21 cellular contexts compared by ENCODE assay signal in the genomic region with DNA sequence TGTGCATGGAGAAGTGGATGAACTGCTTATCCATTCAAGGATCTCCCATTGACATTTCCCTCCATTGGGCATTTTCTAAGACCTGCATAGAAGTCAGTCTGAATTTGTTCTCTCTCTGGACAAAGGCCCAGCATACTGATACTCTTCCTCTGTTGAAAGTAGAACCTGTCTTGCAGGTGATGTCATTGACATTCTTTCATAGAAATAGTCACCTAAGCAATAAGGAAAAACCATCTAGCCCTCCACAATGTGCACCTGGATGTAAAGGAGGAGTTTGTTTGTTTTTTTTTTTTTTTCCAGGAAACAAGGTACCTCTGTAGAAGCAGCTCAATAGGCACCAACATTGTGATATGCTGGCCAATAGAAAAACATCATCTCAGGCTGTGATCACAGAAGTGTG.
"Had no signal": no experiment of that assay in that cellular context is flagged by ENCODE, and none has a peak within 500 bp of the region (broad histone marks: within the 10 kb centered on the region; RNA-seq: fewer than 3 reads in every experiment).

No MANE protein-coding gene starts in this region.

- H3K27ac ChIP-seq: dorsolateral prefrontal cortex, epithelial cell of prostate, esophagus squamous epithelium, left lung, neural progenitor cell, parathyroid adenoma, suprapubic skin, transverse colon, vagina had no signal

- H3K4me1 ChIP-seq: esophagus squamous epithelium, left lung, neural progenitor cell, parathyroid adenoma, suprapubic skin, transverse colon, vagina had no signal

- H3K27me3 ChIP-seq: dorsolateral prefrontal cortex, esophagus squamous epithelium, left lung, neural progenitor cell, suprapubic skin, transverse colon, vagina had no signal

- H3K4me3 ChIP-seq: dorsolateral prefrontal cortex, esophagus squamous epithelium, left lung, neural progenitor cell, smooth muscle cell, suprapubic skin, transverse colon, vagina had no signal

- DNase-seq: dorsolateral prefrontal cortex; effector CD4-positive, alpha-beta T cell; esophagus squamous epithelium; foreskin melanocyte; hypothalamus; left lung; mesenchymal stem cell; naive thymus-derived CD4-positive, alpha-beta T cell; stimulated activated CD4-positive, alpha-beta T cell treated with anti-CD3 and anti-CD28 coated beads, Interleukin-12 subunit alpha, Interleukin-12 subunit beta, amount 100 ng/mL, for 4 hours; stimulated activated CD4-positive, alpha-beta T cell treated with anti-CD3 and anti-CD28 coated beads, Interleukin-1b, Interleukin-23, amount 100 ng/mL, for 48 hours; stimulated activated CD4-positive, alpha-beta T cell treated with anti-CD3 and anti-CD28 coated beads, Interleukin-4, amount 100 ng/mL, for 1 hour; stimulated activated CD8-positive, alpha-beta memory T cell treated with anti-CD3 and anti-CD28 coated beads, Interleukin-4, amount 100 ng/mL, for 48 hours; stimulated activated naive CD4-positive, alpha-beta T cell; stimulated activated naive CD8-positive, alpha-beta T cell treated with anti-CD3 and anti-CD28 coated beads, Interleukin-15, amount 100 ng/mL, for 72 hours; transverse colon had no signal

- H3K36me3 ChIP-seq: esophagus squamous epithelium, left lung, neural progenitor cell, suprapubic skin, transverse colon, vagina had no signal

- H3K9me3 ChIP-seq: vagina had no signal
